Comparison of ENCODE assay signal across 10 cellular contexts in genomic region chr10:130648807-130649206, GRCh38.
"Had no signal": no experiment of that assay in that cellular context is flagged by ENCODE, and none has a peak within 500 bp of the region (broad histone marks: within the 10 kb centered on the region; RNA-seq: fewer than 3 reads in every experiment).

No MANE protein-coding gene starts in this region.

- H3K4me3 Mint-ChIP-seq: HFFc6 had no signal

- H3K4me3 ChIP-seq: GM23248, HAP-1, K562 had no signal

- ATAC-seq: HCT116, HepG2, K562 had no signal

- H3K9me3 ChIP-seq: HAP-1 had no signal

- H3K27ac ChIP-seq: GM23248, HL-60 had no signal

- H3K27ac Mint-ChIP-seq: HFFc6 had no signal

- H3K36me3 ChIP-seq: HAP-1 had no signal

- DNase-seq: GM23248, GOT3, H7, HFFc6, IMR-90 had no signal

- H3K4me1 ChIP-seq: HAP-1 had no signal

- H2AFZ ChIP-seq: GM23248 had no signal

- H3K9ac ChIP-seq: GM23248 had no signal
